In the genomic region with DNA sequence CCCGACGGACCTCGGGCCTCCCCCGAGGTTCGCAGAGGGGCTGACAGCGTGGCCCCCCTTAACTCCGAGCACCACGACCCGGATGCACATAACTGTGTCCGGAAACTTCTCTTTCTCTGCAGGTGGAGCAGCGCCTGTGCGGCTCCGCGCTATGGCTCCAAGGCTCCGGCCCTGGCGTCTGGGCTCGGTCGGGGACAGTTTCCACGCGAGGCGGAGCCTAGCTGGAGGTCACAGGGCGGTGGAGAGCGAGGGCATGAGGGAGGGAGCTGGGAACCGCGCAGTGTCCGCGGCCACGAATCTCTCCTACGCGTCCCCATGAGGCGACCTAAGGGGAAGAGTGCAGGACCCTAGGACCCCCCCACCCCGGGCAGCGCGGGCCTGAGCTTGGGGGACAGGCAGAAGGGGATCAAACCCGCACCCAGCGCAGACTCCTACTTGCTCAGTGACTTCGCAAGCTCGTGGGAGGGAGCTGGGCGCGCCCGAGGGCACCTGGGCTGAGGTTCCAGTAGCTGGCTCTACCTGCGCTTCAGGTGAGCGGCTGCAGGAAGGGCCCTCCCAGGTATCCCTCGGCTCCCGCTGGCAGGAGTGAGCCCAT, we compare ENCODE assay signal across 16 cellular contexts. TPM values are rescaled to one million over a fixed set of nuclear protein-coding genes. Genes with fewer than 3 reads are reported as not detected.
DNase-seq lines count a peak whose midpoint lies in the region; ATAC-seq and TF ChIP-seq lines count a peak whose summit lies in the region.
"Had no signal": no experiment of that assay in that cellular context is flagged by ENCODE, and none has a peak within 500 bp of the region (broad histone marks: within the 10 kb centered on the region; RNA-seq: fewer than 3 reads in every experiment).

No MANE protein-coding gene starts in this region.

- TF ChIP-seq CTCF in CD4-positive, alpha-beta T cell (IDR thresholded peaks at IDR 0.05), result no peak

- H3K9me3 Mint-ChIP-seq in CD4-positive, alpha-beta T cell, result no peaks in the 10 kb centered on the region
- no peaks in the 10 kb centered on the region for H3K9me3 Mint-ChIP-seq in activated T-helper 17 cell treated with anti-CD3 and anti-CD28 coated beads, Interleukin-2, amount 50 U/mL, for 72 hours
- H3K9me3 Mint-ChIP-seq: neural crest cell had no signal

- H3K36me3 Mint-ChIP-seq in CD4-positive, alpha-beta T cell (ENCODE audit: low read depth), result no peaks in the 10 kb centered on the region
- H3K36me3 Mint-ChIP-seq in activated T-helper 17 cell treated with anti-CD3 and anti-CD28 coated beads, Interleukin-2, amount 50 U/mL, for 72 hours (ENCODE audit: low read depth), result peaks cover 10% of the 10 kb centered on the region

- intact Hi-C loops in CD4-positive, alpha-beta T cell (cut with DNase I, micrococcal nuclease), result no loop called here
- intact Hi-C loops in left colon (cut with DNase I, micrococcal nuclease), result no loop called here

- H3K4me1 Mint-ChIP-seq in CD4-positive, alpha-beta T cell (ENCODE audit: low read depth), result peaks cover 25% of the 10 kb centered on the region
- peaks cover 11% of the 10 kb centered on the region for H3K4me1 Mint-ChIP-seq in activated T-helper 17 cell treated with anti-CD3 and anti-CD28 coated beads, Interleukin-2, amount 50 U/mL, for 72 hours
- H3K4me1 Mint-ChIP-seq: neural crest cell had no signal

- no peak overlapping the region for H3K27ac ChIP-seq in CD4-positive, alpha-beta T cell (ENCODE audit: low read depth, low read length)

- no peaks in the 10 kb centered on the region for H3K9me3 ChIP-seq in CD4-positive, alpha-beta T cell (ENCODE audit: control insufficient read depth, low read length)

- H3K4me3 Mint-ChIP-seq in CD4-positive, alpha-beta T cell, result peak overlapping the region; percentile 62
- peak overlapping the region; percentile 63 for H3K4me3 Mint-ChIP-seq in activated T-helper 17 cell treated with anti-CD3 and anti-CD28 coated beads, Interleukin-2, amount 50 U/mL, for 72 hours

- peak overlapping the region; percentile 5; the same call in 1 of the 2 replicates for H3K4me3 ChIP-seq in GM08714 (ENCODE audit: low read length)

- no peak for ATAC-seq in CD4-positive, alpha-beta T cell (ENCODE audit: poor library complexity)
- ATAC-seq in activated T-helper 17 cell treated with anti-CD3 and anti-CD28 coated beads, Interleukin-2, amount 50 U/mL, for 72 hours (replicated peaks), result no peak
- ATAC-seq in left colon, result peak; percentile 48

- POLR2A ChIA-PET in CD4-positive, alpha-beta T cell (lab: Charles Lee), result no interaction called here

- H3K27ac Mint-ChIP-seq in CD4-positive, alpha-beta T cell, result no peak overlapping the region
- no peak overlapping the region for H3K27ac Mint-ChIP-seq in activated T-helper 17 cell treated with anti-CD3 and anti-CD28 coated beads, Interleukin-2, amount 50 U/mL, for 72 hours

- CTCF ChIA-PET in CD4-positive, alpha-beta T cell (lab: Charles Lee), result no interaction called here

- peaks cover 93% of the 10 kb centered on the region for H3K27me3 ChIP-seq in CD4-positive, alpha-beta T cell (ENCODE audit: control insufficient read depth, insufficient read depth, low read length)

- DNase-seq in CD4-positive, alpha-beta T cell, result peak in 1 of 10 experiments; percentile 24
- DNase-seq in left colon, result no peak
- no peak for DNase-seq in HCEC 1CT
- DNase-seq in NAMALWA (ENCODE audit: low spot score), result no peak
- no peak for DNase-seq in activated gamma-delta T cell treated with Interleukin-2 at 50 U/mL for 16 hours
- DNase-seq in HK-2 (ENCODE audit: unreplicated experiment), result no peak
- DNase-seq: central memory CD4-positive, alpha-beta T cell; NCI-H1694 treated with DMSO at 0.1 percent for 48 hours; SHP77 treated with DMSO at 0.1 percent for 48 hours; stimulated activated CD4-positive, alpha-beta T cell treated with anti-CD3 and anti-CD28 coated beads, Interleukin-2, amount 100 ng/mL, for 48 hours had no signal

- peaks cover 81% of the 10 kb centered on the region for H3K27me3 Mint-ChIP-seq in CD4-positive, alpha-beta T cell
- H3K27me3 Mint-ChIP-seq in activated T-helper 17 cell treated with anti-CD3 and anti-CD28 coated beads, Interleukin-2, amount 50 U/mL, for 72 hours, result peaks cover 53% of the 10 kb centered on the region

RNA-seq across cellular contexts. Expression of a gene that starts 8.6 kb away (rescaled TPM):
- under 1 TPM in 1 of 2 experiments, not detected in 1; 0.14 TPM for total RNA-seq in CD4-positive, alpha-beta T cell
- total RNA-seq in activated T-helper 17 cell treated with anti-CD3 and anti-CD28 coated beads, Interleukin-2, amount 50 U/mL, for 72 hours, result not detected
- 10 to 100 TPM; 15.9 to 20.4 TPM for total RNA-seq in left colon
- total RNA-seq: activated CD8-positive, alpha-beta memory T cell treated with anti-CD3 and anti-CD28 coated beads for 36 hours; glomerular endothelial cell; ureter had no signal

Comparison
In these comparisons a context has a peak if more than half of its experiments do, and no peak if none do; other contexts are left out.
1. RNA of a gene that starts 8.6 kb away (total RNA-seq): 15.9 to 20.4 TPM in left colon; 0.14 TPM in CD4-positive, alpha-beta T cell and not detected in activated T-helper 17 cell treated with anti-CD3 and anti-CD28 coated beads, Interleukin-2, amount 50 U/mL, for 72 hours; every median in the first group is over 10 times any median in the second.